3 cellular contexts compared by ENCODE assay signal in the genomic region with DNA sequence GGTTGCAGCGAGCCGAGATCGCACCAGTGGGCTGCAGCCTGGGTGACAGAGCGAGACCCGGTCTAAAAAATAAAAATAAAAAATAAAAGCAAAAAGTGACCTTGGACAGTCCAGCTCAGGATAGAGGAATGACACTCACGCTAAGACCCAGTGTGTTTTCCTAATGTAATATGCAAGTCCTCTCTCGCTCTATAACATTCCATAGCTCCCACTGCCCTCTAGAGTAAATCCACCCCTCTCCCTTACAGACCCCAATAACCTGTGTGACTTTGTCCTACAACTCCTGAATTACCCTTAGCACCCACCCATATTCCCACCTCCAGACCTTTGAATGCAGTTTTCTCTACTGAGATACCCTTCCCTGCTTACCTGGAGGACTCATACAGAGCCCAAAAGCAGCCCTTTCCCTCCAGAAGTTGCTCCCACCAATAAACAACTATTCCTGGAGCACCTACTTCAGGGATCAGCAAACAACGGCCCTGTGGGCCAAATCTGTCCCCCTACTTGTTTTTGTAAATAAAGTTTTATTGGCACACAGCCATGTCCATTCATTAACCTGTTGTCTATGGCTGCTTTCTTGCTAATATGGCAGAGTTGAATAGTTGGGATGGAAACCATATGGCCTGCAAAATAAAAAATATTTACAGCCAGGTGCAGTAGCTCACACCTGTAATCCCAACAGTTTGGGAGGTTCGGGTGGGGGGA.
TF ChIP-seq lines count a peak whose summit lies in the region.

No MANE protein-coding gene starts in this region.

TF ChIP-seq in A549, 52 proteins besides CTCF, POLR2A, EP300 and RAD21 (continued from another document):
- TF ChIP-seq, protein P1, sequence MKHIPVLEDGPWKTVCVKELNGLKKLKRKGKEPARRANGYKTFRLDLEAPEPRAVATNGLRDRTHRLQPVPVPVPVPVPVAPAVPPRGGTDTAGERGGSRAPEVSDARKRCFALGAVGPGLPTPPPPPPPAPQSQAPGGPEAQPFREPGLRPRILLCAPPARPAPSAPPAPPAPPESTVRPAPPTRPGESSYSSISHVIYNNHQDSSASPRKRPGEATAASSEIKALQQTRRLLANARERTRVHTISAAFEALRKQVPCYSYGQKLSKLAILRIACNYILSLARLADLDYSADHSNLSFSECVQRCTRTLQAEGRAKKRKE (CRISPR knock-in tag; IDR thresholded peaks at IDR 0.05; ENCODE audit: low read depth): no peak
- no peak for TF ChIP-seq HOXA7 (CRISPR knock-in tag; IDR thresholded peaks at IDR 0.05)
- TF ChIP-seq ZFP36 (IDR thresholded peaks at IDR 0.05; ENCODE audit: borderline replicate concordance, partially characterized antibody): peak; percentile 13
- no peak for TF ChIP-seq GATA3 (IDR thresholded peaks at IDR 0.05; ENCODE audit: borderline replicate concordance)

TF ChIP-seq in HEK293, 187 proteins besides CTCF, POLR2A, EP300 and RAD21 (continued from another document):
- TF ChIP-seq ZNF791 (tag by site-specific recombination; IDR thresholded peaks at IDR 0.05): no peak
- no peak for TF ChIP-seq YY2 (tag by site-specific recombination; IDR thresholded peaks at IDR 0.05)
- no peak for TF ChIP-seq ZNF548 (tag by site-specific recombination; IDR thresholded peaks at IDR 0.05)

TF ChIP-seq in K562, 482 proteins besides CTCF, POLR2A, EP300 and RAD21 (continued from another document):
- TF ChIP-seq, protein P2, sequence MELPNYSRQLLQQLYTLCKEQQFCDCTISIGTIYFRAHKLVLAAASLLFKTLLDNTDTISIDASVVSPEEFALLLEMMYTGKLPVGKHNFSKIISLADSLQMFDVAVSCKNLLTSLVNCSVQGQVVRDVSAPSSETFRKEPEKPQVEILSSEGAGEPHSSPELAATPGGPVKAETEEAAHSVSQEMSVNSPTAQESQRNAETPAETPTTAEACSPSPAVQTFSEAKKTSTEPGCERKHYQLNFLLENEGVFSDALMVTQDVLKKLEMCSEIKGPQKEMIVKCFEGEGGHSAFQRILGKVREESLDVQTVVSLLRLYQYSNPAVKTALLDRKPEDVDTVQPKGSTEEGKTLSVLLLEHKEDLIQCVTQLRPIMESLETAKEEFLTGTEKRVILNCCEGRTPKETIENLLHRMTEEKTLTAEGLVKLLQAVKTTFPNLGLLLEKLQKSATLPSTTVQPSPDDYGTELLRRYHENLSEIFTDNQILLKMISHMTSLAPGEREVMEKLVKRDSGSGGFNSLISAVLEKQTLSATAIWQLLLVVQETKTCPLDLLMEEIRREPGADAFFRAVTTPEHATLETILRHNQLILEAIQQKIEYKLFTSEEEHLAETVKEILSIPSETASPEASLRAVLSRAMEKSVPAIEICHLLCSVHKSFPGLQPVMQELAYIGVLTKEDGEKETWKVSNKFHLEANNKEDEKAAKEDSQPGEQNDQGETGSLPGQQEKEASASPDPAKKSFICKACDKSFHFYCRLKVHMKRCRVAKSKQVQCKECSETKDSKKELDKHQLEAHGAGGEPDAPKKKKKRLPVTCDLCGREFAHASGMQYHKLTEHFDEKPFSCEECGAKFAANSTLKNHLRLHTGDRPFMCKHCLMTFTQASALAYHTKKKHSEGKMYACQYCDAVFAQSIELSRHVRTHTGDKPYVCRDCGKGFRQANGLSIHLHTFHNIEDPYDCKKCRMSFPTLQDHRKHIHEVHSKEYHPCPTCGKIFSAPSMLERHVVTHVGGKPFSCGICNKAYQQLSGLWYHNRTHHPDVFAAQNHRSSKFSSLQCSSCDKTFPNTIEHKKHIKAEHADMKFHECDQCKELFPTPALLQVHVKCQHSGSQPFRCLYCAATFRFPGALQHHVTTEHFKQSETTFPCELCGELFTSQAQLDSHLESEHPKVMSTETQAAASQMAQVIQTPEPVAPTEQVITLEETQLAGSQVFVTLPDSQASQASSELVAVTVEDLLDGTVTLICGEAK (IDR thresholded peaks at IDR 0.05): peak; percentile 89
- TF ChIP-seq, protein P2 (CRISPR knock-in tag; IDR thresholded peaks at IDR 0.05): peak; percentile 84
- peak; percentile 29; the same call in 1 of the 2 replicates for TF ChIP-seq NFIC (IDR thresholded peaks at IDR 0.05)
- TF ChIP-seq NFATC3 (IDR thresholded peaks at IDR 0.05): no peak
- no peak for TF ChIP-seq E2F3 (CRISPR knock-in tag; IDR thresholded peaks at IDR 0.05)
- TF ChIP-seq, protein P3, sequence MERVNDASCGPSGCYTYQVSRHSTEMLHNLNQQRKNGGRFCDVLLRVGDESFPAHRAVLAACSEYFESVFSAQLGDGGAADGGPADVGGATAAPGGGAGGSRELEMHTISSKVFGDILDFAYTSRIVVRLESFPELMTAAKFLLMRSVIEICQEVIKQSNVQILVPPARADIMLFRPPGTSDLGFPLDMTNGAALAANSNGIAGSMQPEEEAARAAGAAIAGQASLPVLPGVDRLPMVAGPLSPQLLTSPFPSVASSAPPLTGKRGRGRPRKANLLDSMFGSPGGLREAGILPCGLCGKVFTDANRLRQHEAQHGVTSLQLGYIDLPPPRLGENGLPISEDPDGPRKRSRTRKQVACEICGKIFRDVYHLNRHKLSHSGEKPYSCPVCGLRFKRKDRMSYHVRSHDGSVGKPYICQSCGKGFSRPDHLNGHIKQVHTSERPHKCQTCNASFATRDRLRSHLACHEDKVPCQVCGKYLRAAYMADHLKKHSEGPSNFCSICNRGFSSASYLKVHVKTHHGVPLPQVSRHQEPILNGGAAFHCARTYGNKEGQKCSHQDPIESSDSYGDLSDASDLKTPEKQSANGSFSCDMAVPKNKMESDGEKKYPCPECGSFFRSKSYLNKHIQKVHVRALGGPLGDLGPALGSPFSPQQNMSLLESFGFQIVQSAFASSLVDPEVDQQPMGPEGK (CRISPR knock-in tag; IDR thresholded peaks at IDR 0.05; ENCODE audit: borderline replicate concordance): no peak
- peak; percentile 75 for TF ChIP-seq BCOR (IDR thresholded peaks at IDR 0.05)
- TF ChIP-seq PCBP1 (IDR thresholded peaks at IDR 0.05; ENCODE audit: low read depth, low read length, poor library complexity, severe bottlenecking): no peak
- peak; percentile 64 for TF ChIP-seq RBM25 (IDR thresholded peaks at IDR 0.05; ENCODE audit: low read depth, low read length, severe bottlenecking)
- TF ChIP-seq ZKSCAN3 (CRISPR knock-in tag; IDR thresholded peaks at IDR 0.05): no peak
- TF ChIP-seq KDM1A (IDR thresholded peaks at IDR 0.05): peak in 1 of 2 experiments; percentile 50; a peak in 1 of 4 replicates
- TF ChIP-seq, protein P4, sequence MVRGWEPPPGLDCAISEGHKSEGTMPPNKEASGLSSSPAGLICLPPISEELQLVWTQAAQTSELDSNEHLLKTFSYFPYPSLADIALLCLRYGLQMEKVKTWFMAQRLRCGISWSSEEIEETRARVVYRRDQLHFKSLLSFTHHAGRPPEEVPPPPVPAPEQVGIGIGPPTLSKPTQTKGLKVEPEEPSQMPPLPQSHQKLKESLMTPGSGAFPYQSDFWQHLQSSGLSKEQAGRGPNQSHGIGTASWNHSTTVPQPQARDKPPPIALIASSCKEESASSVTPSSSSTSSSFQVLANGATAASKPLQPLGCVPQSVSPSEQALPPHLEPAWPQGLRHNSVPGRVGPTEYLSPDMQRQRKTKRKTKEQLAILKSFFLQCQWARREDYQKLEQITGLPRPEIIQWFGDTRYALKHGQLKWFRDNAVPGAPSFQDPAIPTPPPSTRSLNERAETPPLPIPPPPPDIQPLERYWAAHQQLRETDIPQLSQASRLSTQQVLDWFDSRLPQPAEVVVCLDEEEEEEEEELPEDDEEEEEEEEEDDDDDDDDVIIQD (CRISPR knock-in tag; IDR thresholded peaks at IDR 0.05): no peak
- no peak for TF ChIP-seq THRAP3 (IDR thresholded peaks at IDR 0.05; ENCODE audit: borderline replicate concordance)
